1 cellular context compared by ENCODE assay signal in genomic region chr2:38751043-38751846, GRCh38.
TF ChIP-seq lines count a peak whose summit lies in the region.

Gene SRSF7, minus strand, starts transcription at chr2:38751361. Its CDS starts 105 bp downstream, at chr2:38751256.

TF ChIP-seq in HepG2, 621 proteins besides CTCF, POLR2A, EP300 and RAD21 (continued from another document and continues in another):
- peak; percentile 92 for TF ChIP-seq SNAPC4 (CRISPR knock-in tag; IDR thresholded peaks at IDR 0.05)
- peak; percentile 82 for TF ChIP-seq ZNF317 (CRISPR knock-in tag; IDR thresholded peaks at IDR 0.05)
- TF ChIP-seq ZNF614 (CRISPR knock-in tag; IDR thresholded peaks at IDR 0.05; ENCODE audit: borderline replicate concordance) = peak; percentile 91
- TF ChIP-seq BATF2 (CRISPR knock-in tag; IDR thresholded peaks at IDR 0.05) = peak; percentile 93
- no peak; the same call in 1 of the 2 replicates for TF ChIP-seq FOXC1 (CRISPR knock-in tag; IDR thresholded peaks at IDR 0.05; ENCODE audit: borderline replicate concordance)
- no peak for TF ChIP-seq CSRNP2 (CRISPR knock-in tag; conservative IDR thresholded peaks at IDR 0.05; ENCODE audit: low read depth)
- peak; percentile 94 for TF ChIP-seq TIGD3 (CRISPR knock-in tag; IDR thresholded peaks at IDR 0.05; ENCODE audit: borderline replicate concordance)
- peak; percentile 76; the same call in 1 of the 2 replicates for TF ChIP-seq KLF11 (CRISPR knock-in tag; IDR thresholded peaks at IDR 0.05)
- TF ChIP-seq ATAD3A (CRISPR knock-in tag; IDR thresholded peaks at IDR 0.05) = peak; percentile 88; the same call in 1 of the 2 replicates
- TF ChIP-seq IKZF5 (CRISPR knock-in tag; IDR thresholded peaks at IDR 0.05) = peak; percentile 82; the same call in 1 of the 2 replicates
- TF ChIP-seq FOXK2 (IDR thresholded peaks at IDR 0.05) = peak; percentile 66; the same call in 1 of the 2 replicates
- peak; percentile 93 for TF ChIP-seq MXD3 (CRISPR knock-in tag; IDR thresholded peaks at IDR 0.05)
- no peak for TF ChIP-seq NR3C1 (CRISPR knock-in tag; IDR thresholded peaks at IDR 0.05)
- peak; percentile 61 for TF ChIP-seq NFYC (CRISPR knock-in tag; IDR thresholded peaks at IDR 0.05)
- TF ChIP-seq TGIF2 (CRISPR knock-in tag; IDR thresholded peaks at IDR 0.05) = peak; percentile 66; the same call in 1 of the 2 replicates
- peak; percentile 37; the same call in 1 of the 2 replicates for TF ChIP-seq DDIT3 (CRISPR knock-in tag; IDR thresholded peaks at IDR 0.05)
- TF ChIP-seq MYC (CRISPR knock-in tag; IDR thresholded peaks at IDR 0.05; ENCODE audit: borderline replicate concordance) = peak; percentile 99
- peak; percentile 57 for TF ChIP-seq PAXIP1 (CRISPR knock-in tag; conservative IDR thresholded peaks at IDR 0.05)
- TF ChIP-seq ZNF607 (CRISPR knock-in tag; IDR thresholded peaks at IDR 0.05; ENCODE audit: borderline replicate concordance) = peak; percentile 50; the same call in 1 of the 2 replicates
- TF ChIP-seq ZBTB7A (CRISPR knock-in tag; IDR thresholded peaks at IDR 0.05) = no peak; the same call in 1 of the 2 replicates
- peak; percentile 96 for TF ChIP-seq NCOA1 (CRISPR knock-in tag; IDR thresholded peaks at IDR 0.05)
- peak; percentile 93 for TF ChIP-seq ERF (CRISPR knock-in tag; IDR thresholded peaks at IDR 0.05)
- peak; percentile 93 for TF ChIP-seq PHF8 (CRISPR knock-in tag; IDR thresholded peaks at IDR 0.05)
- TF ChIP-seq ZNF18 (CRISPR knock-in tag; IDR thresholded peaks at IDR 0.05; ENCODE audit: insufficient replicate concordance) = peak; percentile 94
- TF ChIP-seq NR2F2 (IDR thresholded peaks at IDR 0.05; ENCODE audit: borderline replicate concordance, low read depth) = no peak; the same call in 1 of the 2 replicates
- TF ChIP-seq ZKSCAN8 (CRISPR knock-in tag; IDR thresholded peaks at IDR 0.05; ENCODE audit: borderline replicate concordance) = 0 out of 2 replicates have a peak, but pooled peaks have one; percentile 62
- peak; percentile 96 for TF ChIP-seq ZNF33B (CRISPR knock-in tag; IDR thresholded peaks at IDR 0.05)
- TF ChIP-seq ATF3 (CRISPR knock-in tag; IDR thresholded peaks at IDR 0.05) = peak; percentile 42; the same call in 1 of the 2 replicates
- TF ChIP-seq CBX2 (IDR thresholded peaks at IDR 0.05; ENCODE audit: low read depth, low read length) = no peak; the same call in 1 of the 2 replicates
- no peak for TF ChIP-seq CBX2 (CRISPR knock-in tag; IDR thresholded peaks at IDR 0.05; ENCODE audit: low read depth)
- no peak; the same call in 1 of the 2 replicates for TF ChIP-seq ZNF672 (CRISPR knock-in tag; IDR thresholded peaks at IDR 0.05)
- TF ChIP-seq ZSCAN30 (CRISPR knock-in tag; IDR thresholded peaks at IDR 0.05) = peak; percentile 96
- peak; percentile 47; the same call in 1 of the 2 replicates for TF ChIP-seq FOXP4 (CRISPR knock-in tag; IDR thresholded peaks at IDR 0.05)
- TF ChIP-seq TOE1 (CRISPR knock-in tag; IDR thresholded peaks at IDR 0.05) = 0 out of 2 replicates have a peak, but pooled peaks have one; percentile 71
- TF ChIP-seq ZBTB8A (CRISPR knock-in tag; IDR thresholded peaks at IDR 0.05; ENCODE audit: borderline replicate concordance, low read depth) = no peak
- no peak for TF ChIP-seq ZSCAN22 (CRISPR knock-in tag; IDR thresholded peaks at IDR 0.05)
- peak; percentile 73 for TF ChIP-seq ASH2L (IDR thresholded peaks at IDR 0.05; ENCODE audit: insufficient read length, low read depth, low read length)
- TF ChIP-seq KLF6 (CRISPR knock-in tag; IDR thresholded peaks at IDR 0.05) = peak; percentile 92; the same call in 1 of the 2 replicates
- peak; percentile 80 for TF ChIP-seq MNT (IDR thresholded peaks at IDR 0.05)
- no peak for TF ChIP-seq ZNF326 (CRISPR knock-in tag; IDR thresholded peaks at IDR 0.05; ENCODE audit: borderline replicate concordance)
- peak; percentile 99 for TF ChIP-seq ZNF598 (CRISPR knock-in tag; IDR thresholded peaks at IDR 0.05; ENCODE audit: borderline replicate concordance)
